Comparison of ENCODE assay signal across 1 cellular context in genomic region chr10:124227306-124228016, GRCh38.
TF ChIP-seq lines count a peak whose summit lies in the region.

No MANE protein-coding gene starts in this region.

TF ChIP-seq in GM12878, 131 proteins besides CTCF, POLR2A, EP300 and RAD21 (continued from another document):
- peak; percentile 67 for TF ChIP-seq GATAD2B (conservative IDR thresholded peaks at IDR 0.05; ENCODE audit: low read depth)
- TF ChIP-seq STAT3 (IDR thresholded peaks at IDR 0.05; ENCODE audit: low read depth, low read length): no peak
- TF ChIP-seq IKZF1 (conservative IDR thresholded peaks at IDR 0.05): peak; percentile 98
- TF ChIP-seq, protein P1, sequence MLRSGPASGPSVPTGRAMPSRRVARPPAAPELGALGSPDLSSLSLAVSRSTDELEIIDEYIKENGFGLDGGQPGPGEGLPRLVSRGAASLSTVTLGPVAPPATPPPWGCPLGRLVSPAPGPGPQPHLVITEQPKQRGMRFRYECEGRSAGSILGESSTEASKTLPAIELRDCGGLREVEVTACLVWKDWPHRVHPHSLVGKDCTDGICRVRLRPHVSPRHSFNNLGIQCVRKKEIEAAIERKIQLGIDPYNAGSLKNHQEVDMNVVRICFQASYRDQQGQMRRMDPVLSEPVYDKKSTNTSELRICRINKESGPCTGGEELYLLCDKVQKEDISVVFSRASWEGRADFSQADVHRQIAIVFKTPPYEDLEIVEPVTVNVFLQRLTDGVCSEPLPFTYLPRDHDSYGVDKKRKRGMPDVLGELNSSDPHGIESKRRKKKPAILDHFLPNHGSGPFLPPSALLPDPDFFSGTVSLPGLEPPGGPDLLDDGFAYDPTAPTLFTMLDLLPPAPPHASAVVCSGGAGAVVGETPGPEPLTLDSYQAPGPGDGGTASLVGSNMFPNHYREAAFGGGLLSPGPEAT (IDR thresholded peaks at IDR 0.05; ENCODE audit: low read depth): peak; percentile 99
- TF ChIP-seq BMI1 (IDR thresholded peaks at IDR 0.05; ENCODE audit: borderline replicate concordance): no peak
- TF ChIP-seq ZNF24 (IDR thresholded peaks at IDR 0.05): no peak
- TF ChIP-seq NFIC (IDR thresholded peaks at IDR 0.05; ENCODE audit: low read depth, low read length): 0 out of 2 replicates have a peak, but pooled peaks have one; percentile 16
- peak; percentile 16; the same call in 1 of the 2 replicates for TF ChIP-seq ZNF217 (IDR thresholded peaks at IDR 0.05)
- TF ChIP-seq MTA2 (IDR thresholded peaks at IDR 0.05; ENCODE audit: low read depth): 0 out of 2 replicates have a peak, but pooled peaks have one; percentile 23
- peak; percentile 99 for TF ChIP-seq IKZF2 (IDR thresholded peaks at IDR 0.05)
